In genomic region chr15:90706394-90707327, GRCh38 we compare ENCODE assay signal across 17 cellular contexts. TPM values are rescaled to one million over a fixed set of nuclear protein-coding genes. Genes with fewer than 3 reads are reported as not detected.
DNase-seq lines count a peak whose midpoint lies in the region; FAIRE-seq and TF ChIP-seq lines count a peak whose summit lies in the region.
"Had no signal": no experiment of that assay in that cellular context is flagged by ENCODE, and none has a peak within 500 bp of the region (broad histone marks: within the 10 kb centered on the region; RNA-seq: fewer than 3 reads in every experiment).

No MANE protein-coding gene starts in this region.

- H3K9ac ChIP-seq in smooth muscle cell (ENCODE audit: low read depth): no peak overlapping the region

- H3K36me3 Mint-ChIP-seq in activated T-helper 2 cell treated with anti-CD3 and anti-CD28 coated beads, Interferon-gamma antibody, Interleukin-2, Interleukin-4, amounts not matched to agents 10 μg/mL and 5 μg/mL and 100 μg/mL, durations not matched to agents 14 hours and 24 hours and 36 hours (ENCODE audit: low read depth): peaks cover 21% of the 10 kb centered on the region

- no peaks in the 10 kb centered on the region for H3K27me3 Mint-ChIP-seq in activated T-helper 2 cell treated with anti-CD3 and anti-CD28 coated beads, Interferon-gamma antibody, Interleukin-2, Interleukin-4, amounts not matched to agents 10 μg/mL and 5 μg/mL and 100 μg/mL, durations not matched to agents 14 hours and 24 hours and 36 hours (ENCODE audit: low read depth)
- H3K27me3 Mint-ChIP-seq: activated T-cell treated with anti-CD3 and anti-CD28 coated beads, Interleukin-2, amount 50 U/mL, for 24 hours; central memory CD8-positive, alpha-beta T cell; naive B cell had no signal

- H3K4me3 Mint-ChIP-seq in activated T-helper 2 cell treated with anti-CD3 and anti-CD28 coated beads, Interferon-gamma antibody, Interleukin-2, Interleukin-4, amounts not matched to agents 10 μg/mL and 5 μg/mL and 100 μg/mL, durations not matched to agents 14 hours and 24 hours and 36 hours (ENCODE audit: low read depth): no peak overlapping the region
- H3K4me3 Mint-ChIP-seq: activated T-cell treated with anti-CD3 and anti-CD28 coated beads, Interleukin-2, amount 50 U/mL, for 24 hours; central memory CD8-positive, alpha-beta T cell; naive B cell had no signal

- H3K4me2 ChIP-seq in smooth muscle cell: no peak overlapping the region

- H3K4me3 ChIP-seq in brain microvascular endothelial cell (ENCODE audit: low read depth, low read length): no peak overlapping the region
- H3K4me3 ChIP-seq in smooth muscle cell: no peak overlapping the region
- H3K4me3 ChIP-seq: prostate gland had no signal

- no peaks in the 10 kb centered on the region for H3F3A ChIP-seq in smooth muscle cell (ENCODE audit: low read depth)

- H3K9me3 ChIP-seq in smooth muscle cell (replicated peaks; ENCODE audit: low read depth): no peaks in the 10 kb centered on the region
- H3K9me3 ChIP-seq: prostate gland had no signal

- no peak overlapping the region for H2AFZ ChIP-seq in smooth muscle cell (ENCODE audit: low read depth)

- H4K20me1 ChIP-seq in smooth muscle cell (ENCODE audit: low read depth): no peaks in the 10 kb centered on the region

- H3K36me3 ChIP-seq in brain microvascular endothelial cell (replicated peaks) (no peaks in the 10 kb centered on the region), smooth muscle cell (ENCODE audit: low read depth) (no peaks in the 10 kb centered on the region)
- H3K36me3 ChIP-seq: prostate gland had no signal

- H3K27ac ChIP-seq in brain microvascular endothelial cell (no peak overlapping the region), smooth muscle cell (ENCODE audit: low read depth) (no peak overlapping the region)
- H3K27ac ChIP-seq: prostate gland had no signal

- 94% methylated on average over 7 of the region's 7 CpGs for WGBS in smooth muscle cell (ENCODE audit: low lambda C conversion rate)

- DNase-seq in COR-L47 (lab: John Stamatoyannopoulos, UW) (peak; percentile 96), M059J (ENCODE audit: low read depth) (peak; percentile 41), NCI-H2227 (lab: John Stamatoyannopoulos, UW; ENCODE audit: unreplicated experiment) (peak; percentile 65), brain microvascular endothelial cell (no peak), GM12891 (ENCODE audit: insufficient read length, low spot score) (no peak), ecto neural progenitor cell (ENCODE audit: low spot score) (no peak), smooth muscle cell (lab: John Stamatoyannopoulos, UW; ENCODE audit: unreplicated experiment) (no peak)
- no peak for DNase-seq in activated T-helper 2 cell treated with anti-CD3 and anti-CD28 coated beads, Interferon-gamma antibody, Interleukin-2, Interleukin-4, amounts not matched to agents 10 μg/mL and 5 μg/mL and 100 μg/mL, durations not matched to agents 14 hours and 24 hours and 36 hours (ENCODE audit: low spot score)
- DNase-seq: activated T-cell treated with anti-CD3 and anti-CD28 coated beads, Interleukin-2, amount 50 U/mL, for 24 hours; foreskin melanocyte; MV-4-11; naive B cell; stimulated activated CD4-positive, alpha-beta T cell treated with anti-CD3 and anti-CD28 coated beads, Interleukin-12 subunit alpha, Interleukin-12 subunit beta, amount 100 ng/mL, for 4 hours had no signal

- peak overlapping the region; percentile 13 for H3K27ac Mint-ChIP-seq in activated T-helper 2 cell treated with anti-CD3 and anti-CD28 coated beads, Interferon-gamma antibody, Interleukin-2, Interleukin-4, amounts not matched to agents 10 μg/mL and 5 μg/mL and 100 μg/mL, durations not matched to agents 14 hours and 24 hours and 36 hours
- H3K27ac Mint-ChIP-seq: activated T-cell treated with anti-CD3 and anti-CD28 coated beads, Interleukin-2, amount 50 U/mL, for 24 hours had no signal

- no peak for TF ChIP-seq POLR2A in GM12891 (IDR thresholded peaks at IDR 0.05; ENCODE audit: low read depth, low read length)

- no peak for FAIRE-seq in GM12891 (lab: Jason Lieb, UNC)
- FAIRE-seq: endothelial cell of umbilical vein, HepG2 had no signal

- H3K4me1 Mint-ChIP-seq in activated T-helper 2 cell treated with anti-CD3 and anti-CD28 coated beads, Interferon-gamma antibody, Interleukin-2, Interleukin-4, amounts not matched to agents 10 μg/mL and 5 μg/mL and 100 μg/mL, durations not matched to agents 14 hours and 24 hours and 36 hours (ENCODE audit: low read depth): peaks cover 5% of the 10 kb centered on the region
- H3K4me1 Mint-ChIP-seq: central memory CD8-positive, alpha-beta T cell had no signal

- TF ChIP-seq CTCF in brain microvascular endothelial cell (IDR thresholded peaks at IDR 0.05; ENCODE audit: low read depth, low read length, missing control alignments) (no peak), smooth muscle cell (IDR thresholded peaks at IDR 0.05; ENCODE audit: borderline replicate concordance, insufficient read depth, poor library complexity, severe bottlenecking) (no peak)

- peaks cover 7% of the 10 kb centered on the region for H3K9me3 Mint-ChIP-seq in activated T-helper 2 cell treated with anti-CD3 and anti-CD28 coated beads, Interferon-gamma antibody, Interleukin-2, Interleukin-4, amounts not matched to agents 10 μg/mL and 5 μg/mL and 100 μg/mL, durations not matched to agents 14 hours and 24 hours and 36 hours

- intact Hi-C loops in activated T-helper 2 cell treated with anti-CD3 and anti-CD28 coated beads, Interferon-gamma antibody, Interleukin-2, Interleukin-4, amounts not matched to agents 10 μg/mL and 5 μg/mL and 100 μg/mL, durations not matched to agents 14 hours and 24 hours and 36 hours (cut with micrococcal nuclease): no loop called here

- in situ Hi-C loops in brain microvascular endothelial cell (cut with HindIII; ENCODE audit: low pct_ligation_motif_present, low sequenced_read_pairs): no loop called here

- H3K27me3 ChIP-seq in brain microvascular endothelial cell (replicated peaks): no peaks in the 10 kb centered on the region
- H3K27me3 ChIP-seq in smooth muscle cell (ENCODE audit: low read depth): no peaks in the 10 kb centered on the region

- H3K4me1 ChIP-seq in smooth muscle cell (ENCODE audit: low read depth): no peaks in the 10 kb centered on the region
- H3K4me1 ChIP-seq: prostate gland had no signal

- no peaks in the 10 kb centered on the region for H3K79me2 ChIP-seq in smooth muscle cell (ENCODE audit: low read depth)

TF ChIP-seq in GM12891, 5 proteins besides CTCF, POLR2A, EP300 and RAD21:
- no peak for TF ChIP-seq POU2F2 (IDR thresholded peaks at IDR 0.05; ENCODE audit: low read depth, low read length)
- no peak for TF ChIP-seq TAF1 (IDR thresholded peaks at IDR 0.05; ENCODE audit: low read depth, low read length)

RNA-seq across cellular contexts. Expression of gene BLM, which starts 10.5 kb away (rescaled TPM):
- 7.7 and 9.0 TPM in 2 replicates for total RNA-seq in M059J (2014; rRNA removed; shearing (Covaris generic))
- total RNA-seq in activated T-helper 2 cell treated with anti-CD3 and anti-CD28 coated beads, Interferon-gamma antibody, Interleukin-2, Interleukin-4, amounts not matched to agents 10 μg/mL and 5 μg/mL and 100 μg/mL, durations not matched to agents 14 hours and 24 hours and 36 hours: 58.9 and 65.3 TPM in 2 replicates
- 12.6 TPM for polyA plus RNA-seq in GM12891 (2012; ENCODE audit: low read depth, missing spikeins)
- 4.9 and 5.6 TPM in 2 replicates for total RNA-seq in smooth muscle cell
- 1.7 and 3.1 TPM in 2 replicates for polyA plus RNA-seq in smooth muscle cell

Comparison
In these comparisons a context has a peak if more than half of its experiments do, and no peak if none do; other contexts are left out.
1. DNase-seq: peak in COR-L47 (single experiment), M059J (single experiment) and NCI-H2227 (single experiment); none in activated T-helper 2 cell treated with anti-CD3 and anti-CD28 coated beads, Interferon-gamma antibody, Interleukin-2, Interleukin-4, amounts not matched to agents 10 μg/mL and 5 μg/mL and 100 μg/mL, durations not matched to agents 14 hours and 24 hours and 36 hours (single experiment), brain microvascular endothelial cell (single experiment), GM12891 (single experiment), ecto neural progenitor cell (single experiment) and smooth muscle cell (single experiment).